1 cellular context compared by ENCODE assay signal in the genomic region with DNA sequence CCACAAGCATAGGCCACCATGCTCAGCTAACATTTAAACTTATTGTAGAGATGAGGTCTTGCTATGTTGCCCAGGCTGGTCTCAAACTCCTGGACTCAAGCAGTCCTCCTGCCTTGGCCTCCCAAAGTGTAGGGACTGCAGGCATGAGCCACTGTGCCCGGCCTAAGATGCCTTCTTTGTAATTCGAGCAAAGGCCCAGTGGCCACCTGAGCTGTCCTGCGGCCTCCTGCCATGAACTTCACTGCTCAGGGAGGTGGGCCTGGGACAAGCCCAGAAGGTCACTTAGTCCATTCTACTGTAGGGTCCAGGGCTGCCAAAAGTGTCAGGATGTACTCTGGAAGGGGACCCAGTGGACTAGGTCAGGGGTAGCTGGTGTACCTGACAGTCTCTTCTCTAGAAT.
TF ChIP-seq lines count a peak whose summit lies in the region.

No MANE protein-coding gene starts in this region.

TF ChIP-seq in H1, 55 proteins besides CTCF, POLR2A, EP300 and RAD21:
- TF ChIP-seq SP1 (IDR thresholded peaks at IDR 0.05; ENCODE audit: low read depth, low read length): no peak
- TF ChIP-seq KDM5A (IDR thresholded peaks at IDR 0.05; ENCODE audit: low read length): no peak
- no peak for TF ChIP-seq CHD7 (IDR thresholded peaks at IDR 0.05; ENCODE audit: insufficient replicate concordance, low read length)
- no peak for TF ChIP-seq SP4 (IDR thresholded peaks at IDR 0.05; ENCODE audit: low read length)
- no peak for TF ChIP-seq CTBP2 (IDR thresholded peaks at IDR 0.05; ENCODE audit: borderline replicate concordance, insufficient read depth, insufficient read length, low read length)
- TF ChIP-seq EZH2 (IDR thresholded peaks at IDR 0.05; ENCODE audit: low read depth, low read length, severe bottlenecking): no peak
- TF ChIP-seq RXRA (IDR thresholded peaks at IDR 0.05; ENCODE audit: insufficient read depth, low read depth, low read length): no peak
- no peak for TF ChIP-seq TAF1 (IDR thresholded peaks at IDR 0.05; ENCODE audit: low read depth, low read length)
- TF ChIP-seq, protein P1, sequence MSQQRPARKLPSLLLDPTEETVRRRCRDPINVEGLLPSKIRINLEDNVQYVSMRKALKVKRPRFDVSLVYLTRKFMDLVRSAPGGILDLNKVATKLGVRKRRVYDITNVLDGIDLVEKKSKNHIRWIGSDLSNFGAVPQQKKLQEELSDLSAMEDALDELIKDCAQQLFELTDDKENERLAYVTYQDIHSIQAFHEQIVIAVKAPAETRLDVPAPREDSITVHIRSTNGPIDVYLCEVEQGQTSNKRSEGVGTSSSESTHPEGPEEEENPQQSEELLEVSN (IDR thresholded peaks at IDR 0.05): no peak
- TF ChIP-seq USF2 (IDR thresholded peaks at IDR 0.05; ENCODE audit: low read length): no peak
- no peak for TF ChIP-seq FOSL1 (IDR thresholded peaks at IDR 0.05; ENCODE audit: insufficient read depth, low read depth, low read length)
- TF ChIP-seq CHD1 (IDR thresholded peaks at IDR 0.05; ENCODE audit: low read depth, low read length): no peak
- no peak for TF ChIP-seq CEBPB (IDR thresholded peaks at IDR 0.05; ENCODE audit: low read depth, low read length)
- TF ChIP-seq BCL11A (IDR thresholded peaks at IDR 0.05; ENCODE audit: low read depth in 2 of 2, low read length in 2 of 2): no peak
- no peak for TF ChIP-seq CREB1 (IDR thresholded peaks at IDR 0.05)
